Comparison of ENCODE assay signal across 23 cellular contexts in genomic region chr3:112350181-112350825, GRCh38. TPM values are rescaled to one million over a fixed set of nuclear protein-coding genes. Genes with fewer than 3 reads are reported as not detected.
DNase-seq lines count a peak whose midpoint lies in the region; ATAC-seq, FAIRE-seq and TF ChIP-seq lines count a peak whose summit lies in the region.
"Had no signal": no experiment of that assay in that cellular context is flagged by ENCODE, and none has a peak within 500 bp of the region (broad histone marks: within the 10 kb centered on the region; RNA-seq: fewer than 3 reads in every experiment).

No MANE protein-coding gene starts in this region.

- FAIRE-seq in islet of Langerhans (lab: Jason Lieb, UNC): peak; percentile 21
- FAIRE-seq: H54 had no signal

- peak overlapping the region; percentile 11 for H3K27ac Mint-ChIP-seq in activated naive CD8-positive, alpha-beta T cell treated with anti-CD3 and anti-CD28 coated beads for 36 hours
- no peak overlapping the region for H3K27ac Mint-ChIP-seq in immature natural killer cell
- H3K27ac Mint-ChIP-seq: natural killer cell had no signal

- H3K4me1 ChIP-seq in left ventricle myocardium inferior: peaks cover 43% of the 10 kb centered on the region

- H3K4me3 ChIP-seq in left ventricle myocardium inferior (no peak overlapping the region), brain microvascular endothelial cell (ENCODE audit: low read depth, low read length) (no peak overlapping the region)
- H3K4me3 ChIP-seq: gastroesophageal sphincter, lung, PC-9, SK-N-MC had no signal

- H3K27me3 Mint-ChIP-seq in activated naive CD8-positive, alpha-beta T cell treated with anti-CD3 and anti-CD28 coated beads for 36 hours: no peaks in the 10 kb centered on the region
- H3K27me3 Mint-ChIP-seq in immature natural killer cell (ENCODE audit: low read depth in 3 of 3): peaks cover 0 to 2% (median 0%) of the 10 kb centered on the region in 3 donors

- H3K4me1 Mint-ChIP-seq in activated naive CD8-positive, alpha-beta T cell treated with anti-CD3 and anti-CD28 coated beads for 36 hours: peaks cover 30% of the 10 kb centered on the region
- H3K4me1 Mint-ChIP-seq in immature natural killer cell: no peaks in the 10 kb centered on the region
- H3K4me1 Mint-ChIP-seq: natural killer cell had no signal

- no peaks in the 10 kb centered on the region for H3K9me3 ChIP-seq in left ventricle myocardium inferior (replicated peaks)
- H3K9me3 ChIP-seq: gastroesophageal sphincter had no signal

- no peaks in the 10 kb centered on the region for H3K27me3 ChIP-seq in left ventricle myocardium inferior (ENCODE audit: low read depth)
- H3K27me3 ChIP-seq in brain microvascular endothelial cell (replicated peaks): no peaks in the 10 kb centered on the region
- H3K27me3 ChIP-seq: gastroesophageal sphincter had no signal

- peaks cover 8% of the 10 kb centered on the region for H3K36me3 ChIP-seq in left ventricle myocardium inferior
- H3K36me3 ChIP-seq in brain microvascular endothelial cell (replicated peaks): no peaks in the 10 kb centered on the region

- peak overlapping the region; percentile 42 for H3K27ac ChIP-seq in left ventricle myocardium inferior (replicated peaks)
- H3K27ac ChIP-seq in brain microvascular endothelial cell: no peak overlapping the region
- H3K27ac ChIP-seq: epithelial cell of prostate, PC-9, SK-N-MC had no signal

- TF ChIP-seq CTCF in left ventricle myocardium inferior (IDR thresholded peaks at IDR 0.05; ENCODE audit: borderline replicate concordance): no peak
- no peak for TF ChIP-seq CTCF in brain microvascular endothelial cell (IDR thresholded peaks at IDR 0.05; ENCODE audit: low read depth, low read length, missing control alignments)

- H3K4me3 Mint-ChIP-seq in activated naive CD8-positive, alpha-beta T cell treated with anti-CD3 and anti-CD28 coated beads for 36 hours: no peak overlapping the region
- H3K4me3 Mint-ChIP-seq in immature natural killer cell: no peak overlapping the region
- H3K4me3 Mint-ChIP-seq: natural killer cell had no signal

- peaks cover 83% of the 10 kb centered on the region for H3K36me3 Mint-ChIP-seq in activated naive CD8-positive, alpha-beta T cell treated with anti-CD3 and anti-CD28 coated beads for 36 hours
- no peaks in the 10 kb centered on the region for H3K36me3 Mint-ChIP-seq in immature natural killer cell
- H3K36me3 Mint-ChIP-seq: natural killer cell had no signal

- intact Hi-C loops in left ventricle myocardium inferior (cut with micrococcal nuclease) (no loop called here), Right ventricle myocardium inferior (cut with DNase I) (no loop called here)

- no peaks in the 10 kb centered on the region for H3K9me3 Mint-ChIP-seq in activated naive CD8-positive, alpha-beta T cell treated with anti-CD3 and anti-CD28 coated beads for 36 hours
- H3K9me3 Mint-ChIP-seq in immature natural killer cell: no peaks in the 10 kb centered on the region
- H3K9me3 Mint-ChIP-seq: natural killer cell had no signal

- in situ Hi-C loops in brain microvascular endothelial cell (cut with HindIII; ENCODE audit: low pct_ligation_motif_present, low sequenced_read_pairs): no loop called here

- no peak for ATAC-seq in Right ventricle myocardium inferior
- no peak for ATAC-seq in activated CD4-positive, CD25-positive, alpha-beta regulatory T cell treated with anti-CD3 and anti-CD28 coated beads, Interleukin-2, amount 50 U/mL, for 24 hours
- ATAC-seq: gastroesophageal sphincter, natural killer cell had no signal

- DNase-seq in left ventricle myocardium inferior (no peak), Right ventricle myocardium inferior (ENCODE audit: missing footprints) (no peak), brain microvascular endothelial cell (no peak), immature natural killer cell (no peak), AG08395 (ENCODE audit: low spot score) (no peak)
- no peak for DNase-seq in activated naive CD8-positive, alpha-beta T cell treated with anti-CD3 and anti-CD28 coated beads for 36 hours
- DNase-seq: activated CD4-positive, alpha-beta T cell treated with anti-CD3 and anti-CD28 coated beads, Interleukin-2, amount 50 U/mL, for 4 hours; activated T-cell treated with anti-CD3 and anti-CD28 coated beads, Interleukin-2, amount 50 U/mL, for 1 hour; anterior cingulate cortex; EL; natural killer cell; NCI-H1694 treated with DMSO at 0.1 percent for 48 hours; PC-9; stimulated activated naive CD4-positive, alpha-beta T cell treated with Interleukin-2 at 50 U/mL for 16 hours had no signal

RNA-seq across cellular contexts. Expression of gene CD200, which starts 17.3 kb away (rescaled TPM):
- total RNA-seq in left ventricle myocardium inferior (1.1 TPM), Right ventricle myocardium inferior (0.92 TPM)
- 10 to 100 TPM; 32.7 to 33.6 TPM for total RNA-seq in activated naive CD8-positive, alpha-beta T cell treated with anti-CD3 and anti-CD28 coated beads for 36 hours
- under 1 TPM in 2 of 3 donors, not detected in 1; 0.11 to 0.20 TPM for polyA plus RNA-seq in immature natural killer cell
- total RNA-seq: NCI-H460 had no signal

RNA-seq across cellular contexts. Expression of gene SLC9C1, which starts 56.3 kb away (rescaled TPM):
- total RNA-seq in left ventricle myocardium inferior: 1.3 TPM
- total RNA-seq in Right ventricle myocardium inferior: 0.95 TPM
- total RNA-seq in activated naive CD8-positive, alpha-beta T cell treated with anti-CD3 and anti-CD28 coated beads for 36 hours: not detected
- not detected for polyA plus RNA-seq in immature natural killer cell
- total RNA-seq: natural killer cell, NCI-H460, PC-9 had no signal
- polyA plus RNA-seq: AG04450, lung had no signal

Comparison
In these comparisons a context has a peak if more than half of its experiments do, and no peak if none do; other contexts are left out.
1. RNA of gene CD200, which starts 17.3 kb away (total RNA-seq): 32.7 to 33.6 TPM in activated naive CD8-positive, alpha-beta T cell treated with anti-CD3 and anti-CD28 coated beads for 36 hours; 1.1 TPM in left ventricle myocardium inferior (single experiment) and 0.92 TPM in Right ventricle myocardium inferior (single experiment); every median in the first group is over 10 times any median in the second.